Comparison of ENCODE assay signal across 8 cellular contexts in the genomic region with DNA sequence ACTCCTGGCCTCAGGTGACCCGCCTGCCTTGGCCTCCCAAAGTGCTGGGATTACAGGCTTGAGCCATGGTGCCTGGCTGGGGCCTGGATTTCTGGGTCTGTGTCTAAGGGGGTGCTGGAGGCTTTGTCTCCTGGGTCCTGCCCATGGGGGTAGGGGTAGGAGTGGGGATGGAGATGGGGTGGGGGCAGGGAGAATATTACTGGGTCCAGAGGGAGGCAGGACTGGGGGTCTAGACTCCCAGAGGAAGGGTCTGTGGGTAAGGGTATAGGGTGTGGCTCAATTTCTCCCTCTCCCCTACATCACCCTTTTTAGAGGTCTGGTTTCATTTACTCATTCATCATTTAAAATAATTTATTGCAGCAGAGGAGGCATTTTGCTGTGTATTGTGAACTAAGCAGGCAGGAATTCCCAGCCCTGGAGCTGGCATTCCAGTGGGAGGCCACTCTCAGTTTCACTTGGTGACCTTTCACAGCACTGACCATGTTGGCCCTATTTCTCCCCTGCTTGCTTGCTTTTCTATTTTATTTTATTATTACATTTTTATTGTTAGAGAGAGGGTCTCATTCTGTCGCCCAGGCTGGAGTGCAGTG. TPM values are rescaled to one million over a fixed set of nuclear protein-coding genes. Genes with fewer than 3 reads are reported as not detected.
DNase-seq lines count a peak whose midpoint lies in the region; TF ChIP-seq lines count a peak whose summit lies in the region.

No MANE protein-coding gene starts in this region.

- peak overlapping the region; percentile 89 for H3K27ac ChIP-seq in RWPE1
- peak overlapping the region; percentile 27 for H3K27ac ChIP-seq in rectal smooth muscle tissue (ENCODE audit: low read depth, low read length)

- no peaks in the 10 kb centered on the region for H3K27me3 ChIP-seq in rectal smooth muscle tissue (ENCODE audit: control insufficient read depth, insufficient read depth, low read length)

- in situ Hi-C loops in GM13976 (cut with MboI; ENCODE audit: low sequenced_read_pairs, unreplicated experiment) = no loop called here

- POLR2A ChIA-PET in RWPE1 (lab: Yijun Ruan, JAX; ENCODE audit: low non-redundant PET) = interaction anchor here (0.7 kb wide), 1 partner anchor 1995 kb away, joined by 9 read pairs; no protein-coding TSS in a partner anchor

- no peak overlapping the region for H3K9ac ChIP-seq in rectal smooth muscle tissue (ENCODE audit: low read length)

- no peak for TF ChIP-seq CTCF in RWPE1 (conservative IDR thresholded peaks at IDR 0.05; ENCODE audit: low read depth)
- no peak for TF ChIP-seq CTCF in epithelial cell of proximal tubule (conservative IDR thresholded peaks at IDR 0.05; ENCODE audit: low read depth, low read length)
- no peak for TF ChIP-seq CTCF in GM13976 (IDR thresholded peaks at IDR 0.05; ENCODE audit: borderline replicate concordance, control extremely low read depth, extremely low read depth, insufficient read depth, missing control alignments)

- DNase-seq in RWPE1 (ENCODE audit: low spot score) (peak; percentile 17), epithelial cell of proximal tubule (ENCODE audit: low read depth) (no peak), NCI-H82 (lab: John Stamatoyannopoulos, UW) (no peak), HK-2 (ENCODE audit: unreplicated experiment) (no peak), GM13976 (ENCODE audit: low spot score) (no peak), pons (ENCODE audit: low spot score) (no peak)

- CTCF ChIA-PET in RWPE1 (lab: Yijun Ruan, JAX) = no interaction called here

- H3K4me3 ChIP-seq in GM08714 (ENCODE audit: low read length) (peak overlapping the region; percentile 79; the same call in 1 of the 2 replicates), epithelial cell of proximal tubule (ENCODE audit: low read depth, low read length) (peak overlapping the region; percentile 78), rectal smooth muscle tissue (ENCODE audit: low read length) (peak overlapping the region; percentile 84)

- H3K4me1 ChIP-seq in rectal smooth muscle tissue (ENCODE audit: control insufficient read depth, insufficient read depth, low read length) = peaks cover 2% of the 10 kb centered on the region

- H3K36me3 ChIP-seq in rectal smooth muscle tissue (ENCODE audit: control insufficient read depth, insufficient read depth, low read length) = peaks cover 2% of the 10 kb centered on the region

RNA-seq across cellular contexts. Expression of gene NFKBID, which starts 0.8 kb away (rescaled TPM):
- 3.9 and 10.7 TPM in 2 replicates for total RNA-seq in epithelial cell of proximal tubule

RNA-seq across cellular contexts. Expression of gene HCST, which starts 1.2 kb away (rescaled TPM):
- not detected in 2 replicates for total RNA-seq in epithelial cell of proximal tubule

RNA-seq across cellular contexts. Expression of gene TYROBP, which starts 6.9 kb away (rescaled TPM):
- total RNA-seq in epithelial cell of proximal tubule = not detected in 2 replicates

RNA-seq across cellular contexts. Expression of gene APLP1, which starts 32.8 kb away (rescaled TPM):
- total RNA-seq in epithelial cell of proximal tubule = 1.1 and 8.4 TPM in 2 replicates

RNA-seq across cellular contexts. Expression of gene LRFN3, which starts 35.0 kb away (rescaled TPM):
- 6.2 and 12.7 TPM in 2 replicates for total RNA-seq in epithelial cell of proximal tubule
